Comparison of ENCODE assay signal across 8 cellular contexts in genomic region chr2:127884841-127885301, GRCh38. TPM values are rescaled to one million over a fixed set of nuclear protein-coding genes. Genes with fewer than 3 reads are reported as not detected.
DNase-seq lines count a peak whose midpoint lies in the region; TF ChIP-seq lines count a peak whose summit lies in the region.
"Not testable (repeated sequence)": the region's sequence is repeated elsewhere in the genome, so short reads cannot be mapped to it uniquely, and the experiment has no call there.

No MANE protein-coding gene starts in this region.

- TF ChIP-seq POLR2A in Peyer's patch (IDR thresholded peaks at IDR 0.05), result not testable (repeated sequence)

- H3K36me3 ChIP-seq in BE2C; effector memory CD4-positive, alpha-beta T cell (ENCODE audit: control insufficient read depth, insufficient read depth, low read length): not testable (repeated sequence)
- peaks cover 0 to 25% (median 0%) of the 10 kb centered on the region in 3 donors for H3K36me3 ChIP-seq in Peyer's patch

- not testable (repeated sequence) for H3K9me3 ChIP-seq in BE2C; Peyer's patch; effector memory CD4-positive, alpha-beta T cell (ENCODE audit: control insufficient read depth, low read length); iPS-18c (ENCODE audit: control insufficient read depth, insufficient read depth, low read length)

- H3K4me3 Mint-ChIP-seq in activated naive CD4-positive, alpha-beta T cell treated with anti-CD3 and anti-CD28 coated beads for 36 hours, result peak overlapping the region; percentile 86
- peak overlapping the region; percentile 94 to 98 (median 97) for H3K4me3 Mint-ChIP-seq in nephron
- peak overlapping the region; percentile 96 for H3K4me3 Mint-ChIP-seq in stimulated activated naive CD8-positive, alpha-beta T cell treated with anti-CD3 and anti-CD28 coated beads, Interleukin-15, Interleukin-2, amounts not matched to agents 100 ng/mL and 50 ng/mL, for 24 hours

- H3K9me3 Mint-ChIP-seq in activated naive CD4-positive, alpha-beta T cell treated with anti-CD3 and anti-CD28 coated beads for 36 hours; nephron; stimulated activated naive CD8-positive, alpha-beta T cell treated with anti-CD3 and anti-CD28 coated beads, Interleukin-15, Interleukin-2, amounts not matched to agents 100 ng/mL and 50 ng/mL, for 24 hours: not testable (repeated sequence)

- not testable (repeated sequence) for H3K27me3 Mint-ChIP-seq in activated naive CD4-positive, alpha-beta T cell treated with anti-CD3 and anti-CD28 coated beads for 36 hours (ENCODE audit: low read depth); nephron (ENCODE audit: low read depth); stimulated activated naive CD8-positive, alpha-beta T cell treated with anti-CD3 and anti-CD28 coated beads, Interleukin-15, Interleukin-2, amounts not matched to agents 100 ng/mL and 50 ng/mL, for 24 hours

- CTCF ChIA-PET in activated naive CD4-positive, alpha-beta T cell treated with anti-CD3 and anti-CD28 coated beads for 36 hours (lab: Charles Lee), result interaction anchor here (0.8 to 0.9 kb wide), 2 partner anchors 9 to 28 kb away, joined by 3 to 4 read pairs; no protein-coding TSS in a partner anchor

- H3K4me1 Mint-ChIP-seq in activated naive CD4-positive, alpha-beta T cell treated with anti-CD3 and anti-CD28 coated beads for 36 hours (ENCODE audit: low read depth), result peaks cover 58% of the 10 kb centered on the region
- H3K4me1 Mint-ChIP-seq in nephron, result peaks cover 27% of the 10 kb centered on the region
- H3K4me1 Mint-ChIP-seq in stimulated activated naive CD8-positive, alpha-beta T cell treated with anti-CD3 and anti-CD28 coated beads, Interleukin-15, Interleukin-2, amounts not matched to agents 100 ng/mL and 50 ng/mL, for 24 hours (ENCODE audit: low read depth), result peaks cover 61% of the 10 kb centered on the region

- not testable (repeated sequence) for H3K4me1 ChIP-seq in BE2C
- H3K4me1 ChIP-seq in Peyer's patch, result peaks cover 0 to 24% (median 9%) of the 10 kb centered on the region in 4 donors
- peaks cover 14% of the 10 kb centered on the region for H3K4me1 ChIP-seq in effector memory CD4-positive, alpha-beta T cell (ENCODE audit: control insufficient read depth, insufficient read depth, low read length, poor library complexity, severe bottlenecking)

- H3K27me3 ChIP-seq in BE2C; HL-60 (ENCODE audit: insufficient read depth, poor library complexity, severe bottlenecking); Peyer's patch; effector memory CD4-positive, alpha-beta T cell (replicated peaks; ENCODE audit: control insufficient read depth, insufficient read depth, low read length, poor library complexity, severe bottlenecking): not testable (repeated sequence)

- TF ChIP-seq CTCF in BE2C (IDR thresholded peaks at IDR 0.05; ENCODE audit: low read depth, low read length); HL-60 (IDR thresholded peaks at IDR 0.05; ENCODE audit: insufficient read depth, low read length); Peyer's patch (IDR thresholded peaks at IDR 0.05); nephron (IDR thresholded peaks at IDR 0.05; ENCODE audit: unreplicated experiment in 3 of 3): not testable (repeated sequence)

- not testable (repeated sequence) for DNase-seq in BE2C; HL-60 (ENCODE audit: low read depth in 1 of 2, low spot score in 1 of 2); Peyer's patch; activated naive CD4-positive, alpha-beta T cell treated with anti-CD3 and anti-CD28 coated beads for 36 hours; effector memory CD4-positive, alpha-beta T cell

- intact Hi-C loops in activated naive CD4-positive, alpha-beta T cell treated with anti-CD3 and anti-CD28 coated beads for 36 hours (cut with micrococcal nuclease), result loop anchor here (2.0 to 5.0 kb wide), 3 partner anchors 350 to 432 kb away; partner anchors contain the start of genes HS6ST1 and IWS1

- not testable (repeated sequence) for H3K27ac ChIP-seq in HL-60 (replicated peaks); effector memory CD4-positive, alpha-beta T cell (ENCODE audit: insufficient read depth, low read length, poor library complexity, severe bottlenecking)
- peak overlapping the region; percentile 76 to 93 (median 88) for H3K27ac ChIP-seq in Peyer's patch

- H3K4me3 ChIP-seq in BE2C (ENCODE audit: low read depth, low read length) (peak overlapping the region; percentile 58), HL-60 (replicated peaks; ENCODE audit: insufficient read depth, low read length) (peak overlapping the region; percentile 52), Peyer's patch (peak overlapping the region; percentile 44 to 65 (median 63)), iPS-18c (ENCODE audit: insufficient read depth, low read depth, low read length) (peak overlapping the region; percentile 58)
- H3K4me3 ChIP-seq in effector memory CD4-positive, alpha-beta T cell (ENCODE audit: insufficient read depth, low read depth, low read length, poor library complexity, severe bottlenecking), result peak overlapping the region; percentile 41

- not testable (repeated sequence) for H3K36me3 Mint-ChIP-seq in activated naive CD4-positive, alpha-beta T cell treated with anti-CD3 and anti-CD28 coated beads for 36 hours (ENCODE audit: low read depth)
- peaks cover 35% of the 10 kb centered on the region for H3K36me3 Mint-ChIP-seq in nephron (ENCODE audit: low read depth)
- peaks cover 44% of the 10 kb centered on the region for H3K36me3 Mint-ChIP-seq in stimulated activated naive CD8-positive, alpha-beta T cell treated with anti-CD3 and anti-CD28 coated beads, Interleukin-15, Interleukin-2, amounts not matched to agents 100 ng/mL and 50 ng/mL, for 24 hours (ENCODE audit: low read depth)

- peak overlapping the region; percentile 71 for H3K27ac Mint-ChIP-seq in activated naive CD4-positive, alpha-beta T cell treated with anti-CD3 and anti-CD28 coated beads for 36 hours
- peak overlapping the region; percentile 77 to 98 (median 96) for H3K27ac Mint-ChIP-seq in nephron
- H3K27ac Mint-ChIP-seq in stimulated activated naive CD8-positive, alpha-beta T cell treated with anti-CD3 and anti-CD28 coated beads, Interleukin-15, Interleukin-2, amounts not matched to agents 100 ng/mL and 50 ng/mL, for 24 hours, result peak overlapping the region; percentile 95

RNA-seq across cellular contexts. Expression of gene AMMECR1L, which starts 0.9 kb away (rescaled TPM):
- polyA plus RNA-seq in BE2C (2012; ENCODE audit: insufficient read depth, insufficient read length, low read depth), result 14.5 TPM
- 10 to 100 TPM; 11.6 to 16.1 (median 13.9) TPM for total RNA-seq in Peyer's patch
- 10 to 100 TPM; 12.7 to 13.1 TPM for total RNA-seq in activated naive CD4-positive, alpha-beta T cell treated with anti-CD3 and anti-CD28 coated beads for 36 hours

RNA-seq across cellular contexts. Expression of gene POLR2D, which starts 26.9 kb away (rescaled TPM):
- 24.7 TPM for polyA plus RNA-seq in BE2C (2012; ENCODE audit: insufficient read depth, insufficient read length, low read depth)
- total RNA-seq in Peyer's patch, result 10 to 100 TPM in 2 of 4 donors, 1 to 10 TPM in 2; 8.8 to 10.7 (median 9.8) TPM
- total RNA-seq in activated naive CD4-positive, alpha-beta T cell treated with anti-CD3 and anti-CD28 coated beads for 36 hours, result 10 to 100 TPM; 67.6 to 70.8 TPM

Comparison
In these comparisons a context has a peak if more than half of its experiments do, and no peak if none do; other contexts are left out.
1. RNA of gene POLR2D, which starts 26.9 kb away (total RNA-seq): 67.6 to 70.8 TPM in activated naive CD4-positive, alpha-beta T cell treated with anti-CD3 and anti-CD28 coated beads for 36 hours; 8.8 to 10.7 TPM in Peyer's patch; every median in the first group is over 4 times any median in the second.
2. Peak in every context shown above with its lines, with median percentiles within 50 percentile points of each other: H3K4me3 ChIP-seq, H3K27ac Mint-ChIP-seq and H3K4me3 Mint-ChIP-seq.